In genomic region chr2:152507941-152508340, GRCh38 we compare ENCODE assay signal across 15 cellular contexts.
"Had no signal": no experiment of that assay in that cellular context is flagged by ENCODE, and none has a peak within 500 bp of the region (broad histone marks: within the 10 kb centered on the region; RNA-seq: fewer than 3 reads in every experiment).

No MANE protein-coding gene starts in this region.

- H3K4me3 ChIP-seq: cardiac muscle cell had no signal

- H3K36me3 ChIP-seq: cardiac muscle cell had no signal

- H3K27ac ChIP-seq: cardiac muscle cell had no signal

- H3K27me3 ChIP-seq: cardiac muscle cell had no signal

- DNase-seq: activated CD4-positive, alpha-beta T cell treated with anti-CD3 and anti-CD28 coated beads, Interleukin-2, amount 10 ng/mL, durations not matched to agents 7 days and 5 days; activated CD4-positive, CD25-positive, alpha-beta regulatory T cell; activated CD8-positive, alpha-beta memory T cell treated with anti-CD3 and anti-CD28 coated beads for 24 hours; activated CD8-positive, alpha-beta memory T cell treated with anti-CD3 and anti-CD28 coated beads, Interleukin-2, amount 50 U/mL, for 48 hours; activated effector memory CD4-positive, alpha-beta T cell treated with Interleukin-2 at 50 U/mL for 16 hours; activated T-cell treated with anti-CD3 and anti-CD28 coated beads, Interleukin-2, amount 50 U/mL, for 48 hours; stimulated activated CD4-positive, alpha-beta T cell treated with anti-CD3 and anti-CD28 coated beads, Interleukin-12 subunit alpha, Interleukin-12 subunit beta, amount 100 ng/mL, for 4 hours; stimulated activated CD4-positive, alpha-beta T cell treated with anti-CD3 and anti-CD28 coated beads, Interleukin-1b, Interleukin-23, amount 100 ng/mL, for 48 hours; stimulated activated CD8-positive, alpha-beta memory T cell treated with anti-CD3 and anti-CD28 coated beads, Interleukin-4, amount 100 ng/mL, for 48 hours; stimulated activated naive CD4-positive, alpha-beta T cell treated with Interleukin-2 at 50 U/mL for 16 hours; T-cell; T1000 had no signal

- H3K4me1 Mint-ChIP-seq: activated naive CD4-positive, alpha-beta T cell treated with anti-CD3 and anti-CD28 coated beads, Interleukin-2, amount 50 U/mL, for 24 hours; T-cell had no signal

- H3K27ac Mint-ChIP-seq: activated CD4-positive, alpha-beta T cell treated with anti-CD3 and anti-CD28 coated beads, Interleukin-2, amount 10 ng/mL, durations not matched to agents 7 days and 5 days; activated naive CD4-positive, alpha-beta T cell treated with anti-CD3 and anti-CD28 coated beads, Interleukin-2, amount 50 U/mL, for 24 hours; natural killer cell treated with Interleukin-12 subunit alpha and Interleukin-12 subunit beta and Interleukin-15 and Interleukin-18, amount 100 ng/mL, for 72 hours; T-cell had no signal

- H3K36me3 Mint-ChIP-seq: activated naive CD4-positive, alpha-beta T cell treated with anti-CD3 and anti-CD28 coated beads, Interleukin-2, amount 50 U/mL, for 24 hours; natural killer cell treated with Interleukin-12 subunit alpha and Interleukin-12 subunit beta and Interleukin-15 and Interleukin-18, amount 100 ng/mL, for 72 hours; T-cell had no signal

- H3K9me3 Mint-ChIP-seq: activated CD4-positive, alpha-beta T cell treated with anti-CD3 and anti-CD28 coated beads, Interleukin-2, amount 10 ng/mL, durations not matched to agents 7 days and 5 days; activated naive CD4-positive, alpha-beta T cell treated with anti-CD3 and anti-CD28 coated beads, Interleukin-2, amount 50 U/mL, for 24 hours; natural killer cell treated with Interleukin-12 subunit alpha and Interleukin-12 subunit beta and Interleukin-15 and Interleukin-18, amount 100 ng/mL, for 72 hours had no signal

- H3K4me3 Mint-ChIP-seq: activated CD4-positive, alpha-beta T cell treated with anti-CD3 and anti-CD28 coated beads, Interleukin-2, amount 10 ng/mL, durations not matched to agents 7 days and 5 days; activated naive CD4-positive, alpha-beta T cell treated with anti-CD3 and anti-CD28 coated beads, Interleukin-2, amount 50 U/mL, for 24 hours; natural killer cell treated with Interleukin-12 subunit alpha and Interleukin-12 subunit beta and Interleukin-15 and Interleukin-18, amount 100 ng/mL, for 72 hours; T-cell had no signal

- ATAC-seq: natural killer cell treated with Interleukin-12 subunit alpha and Interleukin-12 subunit beta and Interleukin-15 and Interleukin-18, amount 100 ng/mL, for 72 hours; T-cell had no signal
